ENCODE assay signal across 10 cellular contexts in genomic region chr10:101130984-101131961, GRCh38. TPM values are rescaled to one million over a fixed set of nuclear protein-coding genes. Genes with fewer than 3 reads are reported as not detected.
DNase-seq lines count a peak whose midpoint lies in the region; ATAC-seq and TF ChIP-seq lines count a peak whose summit lies in the region.
"Had no signal": no experiment of that assay in that cellular context is flagged by ENCODE, and none has a peak within 500 bp of the region (broad histone marks: within the 10 kb centered on the region; RNA-seq: fewer than 3 reads in every experiment).

TSS of gene TLX1 (plus strand) at chr10:101131300. CDS start at chr10:101131542, 242 bp downstream.

- H3K27ac ChIP-seq in SJCRH30: no peak within 1 kb of the TSS
- H3K27ac ChIP-seq in tibial artery: no peak within 1 kb of the TSS
- H3K27ac ChIP-seq: KMS-11 had no signal

- H3K4me3 ChIP-seq in SJCRH30 (peak within 1 kb of the TSS; percentile 20; the same call in 1 of the 2 replicates), tibial artery (peak within 1 kb of the TSS; percentile 20 to 42)

- DNase-seq in activated naive CD4-positive, alpha-beta T cell treated with anti-CD3 and anti-CD28 coated beads, Interleukin-2, amount 50 U/mL, for 16 hours: peak; percentile 20
- no peak for DNase-seq in activated naive CD4-positive, alpha-beta T cell treated with Interleukin-2 at 50 U/mL for 16 hours
- DNase-seq in SJCRH30 (no peak), islet precursor cell (peak; percentile 86), tibial artery (no peak), AG08396 (ENCODE audit: low spot score) (no peak)

- intact Hi-C loops in tibial artery (cut with DNase I; ENCODE audit: low total_unique reads): no loop called here

- no peaks in the 10 kb centered on the region for H3K36me3 ChIP-seq in SJCRH30
- H3K36me3 ChIP-seq in tibial artery: no peaks in the 10 kb centered on the region

- no peak for ATAC-seq in HG03175 (IDR thresholded peaks at IDR 0.05; ENCODE audit: unreplicated experiment)
- ATAC-seq in GM21390 (IDR thresholded peaks at IDR 0.05; ENCODE audit: unreplicated experiment): no peak

- no peaks in the 10 kb centered on the region for H3K9me3 ChIP-seq in SJCRH30 (replicated peaks)
- no peaks in the 10 kb centered on the region for H3K9me3 ChIP-seq in tibial artery

- no peak for TF ChIP-seq CTCF in tibial artery (IDR thresholded peaks at IDR 0.05)

- H3K4me1 ChIP-seq in SJCRH30: no peaks in the 10 kb centered on the region
- H3K4me1 ChIP-seq in tibial artery: peaks cover 0 to 42% (median 34%) of the 10 kb centered on the region in 4 donors

- H3K27me3 ChIP-seq in SJCRH30 (peaks cover 25% of the 10 kb centered on the region), tibial artery (peaks cover 0 to 96% of the 10 kb centered on the region in 2 donors)

RNA-seq across cellular contexts. Expression of gene TLX1, which starts in this region (rescaled TPM):
- not detected in 2 replicates for total RNA-seq in SJCRH30 (2014; rRNA removed; shearing (Covaris generic))
- total RNA-seq: renal cortical epithelial cell had no signal

Comparison
In these comparisons a context has a peak if more than half of its experiments do, and no peak if none do; other contexts are left out.
1. DNase-seq: peak in activated naive CD4-positive, alpha-beta T cell treated with anti-CD3 and anti-CD28 coated beads, Interleukin-2, amount 50 U/mL, for 16 hours (single experiment) and islet precursor cell (single experiment); none in activated naive CD4-positive, alpha-beta T cell treated with Interleukin-2 at 50 U/mL for 16 hours (single experiment), SJCRH30 (0 of 2), tibial artery (0 of 2) and AG08396 (single experiment).